In genomic region chr5:1931590-1932138, GRCh38 we compare ENCODE assay signal across 13 cellular contexts. TPM values are rescaled to one million over a fixed set of nuclear protein-coding genes. Genes with fewer than 3 reads are reported as not detected.
DNase-seq lines count a peak whose midpoint lies in the region; ATAC-seq and TF ChIP-seq lines count a peak whose summit lies in the region.
"Had no signal": no experiment of that assay in that cellular context is flagged by ENCODE, and none has a peak within 500 bp of the region (broad histone marks: within the 10 kb centered on the region; RNA-seq: fewer than 3 reads in every experiment).

No MANE protein-coding gene starts in this region.

- H3K79me2 ChIP-seq in OCI-LY7 (ENCODE audit: insufficient read depth, low read depth, low read length): no peaks in the 10 kb centered on the region

- H3K27ac Mint-ChIP-seq in stimulated activated naive CD8-positive, alpha-beta T cell treated with anti-CD3 and anti-CD28 coated beads, Interleukin-15, amount 100 ng/mL, for 72 hours: no peak overlapping the region
- no peak overlapping the region for H3K27ac Mint-ChIP-seq in effector memory CD8-positive, alpha-beta T cell
- H3K27ac Mint-ChIP-seq: activated T-cell treated with anti-CD3 and anti-CD28 coated beads, Interleukin-2, amount 50 U/mL, for 24 hours; natural killer cell treated with Interleukin-12 subunit alpha and Interleukin-12 subunit beta and Interleukin-15 and Interleukin-18, amount 100 ng/mL, for 72 hours had no signal

- TF ChIP-seq CTCF in omental fat pad (IDR thresholded peaks at IDR 0.05): no peak
- TF ChIP-seq CTCF in OCI-LY7 (conservative IDR thresholded peaks at IDR 0.05; ENCODE audit: low read length): no peak

- POLR2A ChIA-PET in OCI-LY7 (lab: Charles Lee): no interaction called here

- H4K20me1 ChIP-seq in OCI-LY7 (ENCODE audit: insufficient read depth, low read length): no peaks in the 10 kb centered on the region

- ATAC-seq in stimulated activated naive CD8-positive, alpha-beta T cell treated with anti-CD3 and anti-CD28 coated beads, Interleukin-15, amount 100 ng/mL, for 72 hours: peak; percentile 28
- ATAC-seq in stimulated activated naive CD8-positive, alpha-beta T cell treated with anti-CD3 and anti-CD28 coated beads, Interleukin-15, Interleukin-2, amounts not matched to agents 100 U/mL and 50 U/mL, for 24 hours: no peak
- ATAC-seq in omental fat pad (ENCODE audit: low FRiP score) (peak; percentile 86), GM21576 (IDR thresholded peaks at IDR 0.05; ENCODE audit: unreplicated experiment) (no peak)
- ATAC-seq in effector memory CD8-positive, alpha-beta T cell (replicated peaks): no peak

- intact Hi-C loops in OCI-LY7 (cut with micrococcal nuclease; ENCODE audit: unreplicated experiment): no loop called here

- no peak overlapping the region for H3K4me2 ChIP-seq in OCI-LY7 (ENCODE audit: low read length)

- H3K27ac ChIP-seq in iPS DF 6.9 (ENCODE audit: low read length) (no peak overlapping the region), OCI-LY7 (ENCODE audit: low read depth, low read length, poor library complexity, severe bottlenecking) (no peak overlapping the region)

- H3K9me3 ChIP-seq in iPS DF 6.9 (ENCODE audit: control insufficient read depth, insufficient read depth, low read length) (no peaks in the 10 kb centered on the region), OCI-LY7 (ENCODE audit: low read length) (0 out of 2 replicates have a peak, but pooled peaks cover 4% of the 10 kb centered on the region)

- H3K4me3 ChIP-seq in iPS DF 6.9 (ENCODE audit: low read length) (peak overlapping the region; percentile 33; the same call in 1 of the 2 replicates), OCI-LY7 (ENCODE audit: low read depth, low read length, poor library complexity, severe bottlenecking) (no peak overlapping the region)

- H3K27me3 Mint-ChIP-seq in stimulated activated naive CD8-positive, alpha-beta T cell treated with anti-CD3 and anti-CD28 coated beads, Interleukin-15, amount 100 ng/mL, for 72 hours: peaks cover 35% of the 10 kb centered on the region
- H3K27me3 Mint-ChIP-seq in effector memory CD8-positive, alpha-beta T cell: peaks cover 28 to 32% of the 10 kb centered on the region in 2 donors

- no peaks in the 10 kb centered on the region for H3K4me1 Mint-ChIP-seq in stimulated activated naive CD8-positive, alpha-beta T cell treated with anti-CD3 and anti-CD28 coated beads, Interleukin-15, amount 100 ng/mL, for 72 hours
- no peaks in the 10 kb centered on the region for H3K4me1 Mint-ChIP-seq in effector memory CD8-positive, alpha-beta T cell (ENCODE audit: low read depth in 2 of 2)

- no peaks in the 10 kb centered on the region for H3K9me3 Mint-ChIP-seq in stimulated activated naive CD8-positive, alpha-beta T cell treated with anti-CD3 and anti-CD28 coated beads, Interleukin-15, amount 100 ng/mL, for 72 hours
- no peaks in the 10 kb centered on the region for H3K9me3 Mint-ChIP-seq in effector memory CD8-positive, alpha-beta T cell
- H3K9me3 Mint-ChIP-seq: activated T-cell treated with anti-CD3 and anti-CD28 coated beads, Interleukin-2, amount 50 U/mL, for 24 hours; natural killer cell treated with Interleukin-12 subunit alpha and Interleukin-12 subunit beta and Interleukin-15 and Interleukin-18, amount 100 ng/mL, for 72 hours had no signal

- H3K9me2 ChIP-seq in OCI-LY7 (ENCODE audit: insufficient read depth, low read length): no peaks in the 10 kb centered on the region

- H3K36me3 ChIP-seq in iPS DF 6.9 (ENCODE audit: control insufficient read depth, insufficient read depth, low read length): no peaks in the 10 kb centered on the region
- no peaks in the 10 kb centered on the region for H3K36me3 ChIP-seq in OCI-LY7 (ENCODE audit: insufficient read depth, low read length)

- H3K27me3 ChIP-seq in iPS DF 6.9 (ENCODE audit: control insufficient read depth, insufficient read depth, low read length): no peaks in the 10 kb centered on the region; the same call in 1 of the 2 replicates

- H3K36me3 Mint-ChIP-seq in effector memory CD8-positive, alpha-beta T cell (ENCODE audit: insufficient read depth): no peaks in the 10 kb centered on the region
- H3K36me3 Mint-ChIP-seq: natural killer cell treated with Interleukin-12 subunit alpha and Interleukin-12 subunit beta and Interleukin-15 and Interleukin-18, amount 100 ng/mL, for 72 hours had no signal

- H3K4me1 ChIP-seq in iPS DF 6.9 (ENCODE audit: control insufficient read depth, insufficient read depth, low read length) (peaks cover 3% of the 10 kb centered on the region; the same call in 1 of the 2 replicates), OCI-LY7 (ENCODE audit: insufficient read depth, low read length, poor library complexity, severe bottlenecking) (no peaks in the 10 kb centered on the region)

- DNase-seq in stimulated activated naive CD8-positive, alpha-beta T cell treated with anti-CD3 and anti-CD28 coated beads, Interleukin-15, amount 100 ng/mL, for 72 hours: no peak
- no peak for DNase-seq in stimulated activated naive CD8-positive, alpha-beta T cell treated with anti-CD3 and anti-CD28 coated beads, Interleukin-15, Interleukin-2, amounts not matched to agents 100 U/mL and 50 U/mL, for 24 hours
- DNase-seq in iPS DF 6.9 (ENCODE audit: low read depth, low spot score): no peak
- no peak for DNase-seq in omental fat pad (ENCODE audit: low spot score)
- DNase-seq in effector memory CD8-positive, alpha-beta T cell: no peak
- DNase-seq in NCI-H2029 (lab: John Stamatoyannopoulos, UW): no peak
- no peak for DNase-seq in OCI-LY7 (ENCODE audit: low spot score)
- DNase-seq: ACHN; activated T-cell treated with anti-CD3 and anti-CD28 coated beads, Interleukin-2, amount 50 U/mL, for 24 hours; NCI-H446 treated with DMSO at 0.1 percent for 48 hours had no signal

- H2AFZ ChIP-seq in OCI-LY7 (ENCODE audit: low read length): no peak overlapping the region

- no peak overlapping the region for H3K4me3 Mint-ChIP-seq in stimulated activated naive CD8-positive, alpha-beta T cell treated with anti-CD3 and anti-CD28 coated beads, Interleukin-15, amount 100 ng/mL, for 72 hours
- no peak overlapping the region for H3K4me3 Mint-ChIP-seq in effector memory CD8-positive, alpha-beta T cell
- H3K4me3 Mint-ChIP-seq: activated T-cell treated with anti-CD3 and anti-CD28 coated beads, Interleukin-2, amount 50 U/mL, for 24 hours; natural killer cell treated with Interleukin-12 subunit alpha and Interleukin-12 subunit beta and Interleukin-15 and Interleukin-18, amount 100 ng/mL, for 72 hours had no signal

- no CpG with 5 or more reads among the region's 30 CpGs for WGBS in iPS DF 6.9 (ENCODE audit: insufficient coverage, insufficient read length)

- no TSS peak for BruUV-seq in OCI-LY7 (replicated peaks; lab: Mats Ljungman, UMichigan)

- CTCF ChIA-PET in OCI-LY7 (lab: Charles Lee; ENCODE audit: unreplicated experiment): no interaction called here

RNA-seq across cellular contexts. Expression of gene IRX4, which starts 48.9 kb away (rescaled TPM):
- total RNA-seq in omental fat pad (not detected), OCI-LY7 (2022) (not detected in 2 replicates)
- total RNA-seq in OCI-LY7 (2014; rRNA removed; shearing (Covaris generic)): not detected in 2 replicates
- total RNA-seq: dermis microvascular lymphatic vessel endothelial cell; natural killer cell treated with Interleukin-12 subunit alpha and Interleukin-12 subunit beta and Interleukin-15 and Interleukin-18, amount 100 ng/mL, for 72 hours had no signal

Comparison
In these comparisons a context has a peak if more than half of its experiments do, and no peak if none do; other contexts are left out.
1. ATAC-seq: peak in stimulated activated naive CD8-positive, alpha-beta T cell treated with anti-CD3 and anti-CD28 coated beads, Interleukin-15, amount 100 ng/mL, for 72 hours (single experiment) and omental fat pad (single experiment); none in stimulated activated naive CD8-positive, alpha-beta T cell treated with anti-CD3 and anti-CD28 coated beads, Interleukin-15, Interleukin-2, amounts not matched to agents 100 U/mL and 50 U/mL, for 24 hours (single experiment), effector memory CD8-positive, alpha-beta T cell (single experiment) and GM21576 (single experiment).